ENCODE assay signal across 14 cellular contexts in the genomic region with DNA sequence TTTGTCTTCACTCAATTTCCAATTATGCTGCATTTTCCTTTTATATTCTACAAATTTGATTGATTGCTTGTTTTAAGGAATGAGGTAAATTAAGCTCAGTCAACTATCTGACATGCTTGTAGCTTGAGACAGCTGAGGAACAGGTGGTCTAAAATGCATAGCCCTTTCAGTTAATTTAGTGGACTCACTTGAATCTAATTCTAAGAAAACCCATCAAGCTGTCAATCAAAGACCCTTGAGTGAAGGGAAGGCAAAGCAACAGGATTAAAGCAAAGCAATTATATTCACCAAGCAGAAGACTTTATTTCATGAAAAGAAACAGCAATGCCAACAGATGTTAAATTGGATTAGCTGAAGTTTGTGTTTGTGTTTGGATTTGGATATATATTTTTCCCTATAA.
DNase-seq lines count a peak whose midpoint lies in the region.
"Had no signal": no experiment of that assay in that cellular context is flagged by ENCODE, and none has a peak within 500 bp of the region (broad histone marks: within the 10 kb centered on the region; RNA-seq: fewer than 3 reads in every experiment).

No MANE protein-coding gene starts in this region.

- peak; percentile 5 for DNase-seq in NCI-H1417 treated with DMSO at 0.1 percent for 48 hours (lab: John Stamatoyannopoulos, UW)
- peak; percentile 35 for DNase-seq in NCI-H524 treated with DMSO at 0.1 percent for 48 hours (lab: John Stamatoyannopoulos, UW)
- peak; percentile 43 for DNase-seq in left kidney (ENCODE audit: low read depth, low spot score)
- no peak for DNase-seq in stimulated activated CD4-positive, alpha-beta T cell treated with anti-CD3 and anti-CD28 coated beads, Interleukin-4, amount 100 ng/mL, for 24 hours
- no peak for DNase-seq in UCSD-AML1 (lab: John Stamatoyannopoulos, UW; ENCODE audit: unreplicated experiment)
- DNase-seq in Kasumi-1 (lab: John Stamatoyannopoulos, UW), result no peak
- DNase-seq: ACHN; BE2C; C1 segment of cervical spinal cord; Caco-2; CD4-positive, CD25-positive, alpha-beta regulatory T cell; HCEC 1CT; HFFc6; IMR-90 had no signal

Comparison
In these comparisons a context has a peak if more than half of its experiments do, and no peak if none do; other contexts are left out.
1. DNase-seq: peak in NCI-H1417 treated with DMSO at 0.1 percent for 48 hours (single experiment), NCI-H524 treated with DMSO at 0.1 percent for 48 hours (single experiment) and left kidney (single experiment); none in stimulated activated CD4-positive, alpha-beta T cell treated with anti-CD3 and anti-CD28 coated beads, Interleukin-4, amount 100 ng/mL, for 24 hours (single experiment), UCSD-AML1 (single experiment) and Kasumi-1 (0 of 2).